In genomic region chr2:240508832-240509545, GRCh38 we compare ENCODE assay signal across 23 cellular contexts. TPM values are rescaled to one million over a fixed set of nuclear protein-coding genes. Genes with fewer than 3 reads are reported as not detected.
DNase-seq lines count a peak whose midpoint lies in the region; ATAC-seq and TF ChIP-seq lines count a peak whose summit lies in the region.
"Had no signal": no experiment of that assay in that cellular context is flagged by ENCODE, and none has a peak within 500 bp of the region (broad histone marks: within the 10 kb centered on the region; RNA-seq: fewer than 3 reads in every experiment).

No MANE protein-coding gene starts in this region.

- peak overlapping the region; percentile 2 for H3K23ac ChIP-seq in neuronal stem cell (ENCODE audit: low read depth, low read length, poor library complexity)

- H2AK5ac ChIP-seq in neuronal stem cell (ENCODE audit: low read depth, low read length), result no peak overlapping the region

- no peak overlapping the region for H2BK15ac ChIP-seq in neuronal stem cell (ENCODE audit: low read length)

- H3K4me3 ChIP-seq in coronary artery, result no peak overlapping the region
- H3K4me3 ChIP-seq in neuronal stem cell (ENCODE audit: low read length in 2 of 2), result peak overlapping the region in 1 of 2 donors; percentile 30
- H3K4me3 ChIP-seq: K562 had no signal

- H2AFZ ChIP-seq in neuronal stem cell (ENCODE audit: low read length), result no peak overlapping the region

- H3K27ac ChIP-seq in coronary artery (no peak overlapping the region), neuronal stem cell (replicated peaks; ENCODE audit: low read length) (no peak overlapping the region)
- H3K27ac ChIP-seq: HL-60 had no signal

- H2BK5ac ChIP-seq in neuronal stem cell (ENCODE audit: low read length), result no peak overlapping the region

- no peak overlapping the region for H3K9ac ChIP-seq in neuronal stem cell (ENCODE audit: low read depth, low read length, poor library complexity)

- H4K91ac ChIP-seq in neuronal stem cell (ENCODE audit: low read depth, low read length, poor library complexity), result no peak overlapping the region

- H3K27me3 ChIP-seq in neuronal stem cell (ENCODE audit: control insufficient read depth in 3 of 3, insufficient read depth in 3 of 3, low read depth in 1 of 3, low read length in 3 of 3), result no peaks in the 10 kb centered on the region

- peaks cover 2% of the 10 kb centered on the region for H3K79me1 ChIP-seq in neuronal stem cell (ENCODE audit: low read depth, low read length)

- no peak overlapping the region for H3K14ac ChIP-seq in neuronal stem cell (ENCODE audit: low read length)

- no peak overlapping the region for H4K8ac ChIP-seq in neuronal stem cell (ENCODE audit: low read depth, low read length)

- H2BK120ac ChIP-seq in neuronal stem cell (ENCODE audit: low read depth, low read length), result no peak overlapping the region

- H3K36me3 ChIP-seq in neuronal stem cell (replicated peaks in 1 of 2; ENCODE audit: control insufficient read depth in 2 of 2, insufficient read depth in 2 of 2, low read length in 2 of 2), result peaks cover 0 to 9% of the 10 kb centered on the region in 2 donors

- no peak overlapping the region for H3K4me2 ChIP-seq in neuronal stem cell (ENCODE audit: insufficient read depth, low read length, poor library complexity, severe bottlenecking)

- no peak for ATAC-seq in GM21825 (IDR thresholded peaks at IDR 0.05; ENCODE audit: unreplicated experiment)
- ATAC-seq: K562 had no signal

- DNase-seq in stimulated activated CD4-positive, alpha-beta T cell treated with anti-CD3 and anti-CD28 coated beads, Interleukin-4, amount 100 ng/mL, for 24 hours, result peak; percentile 2
- no peak for DNase-seq in stimulated activated CD4-positive, alpha-beta T cell treated with anti-CD3 and anti-CD28 coated beads, Interleukin-2, amount 100 ng/mL, for 48 hours
- peak; percentile 45 for DNase-seq in coronary artery (ENCODE audit: low spot score)
- DNase-seq in neuronal stem cell (ENCODE audit: low spot score), result no peak
- no peak for DNase-seq in NK-92 (lab: John Stamatoyannopoulos, UW; ENCODE audit: unreplicated experiment)
- DNase-seq in NCI-H1092 (lab: John Stamatoyannopoulos, UW), result no peak
- DNase-seq: ACHN; AML-193; COR-L47; DMS153; EL; MV-4-11; NCI-H1417 treated with DMSO at 0.1 percent for 48 hours; NCI-H2029; NCI-H2171; NCI-H446; NCI-H69; NK-92 treated with Interleukin-12 subunit alpha and Interleukin-12 subunit beta, amount 100 ng/mL, for 24 hours; OCI-M1; SHP77 treated with DMSO at 0.1 percent for 48 hours had no signal

- 100% methylated on average over 1 of the region's 7 CpGs; no CpG with 5 or more reads in 1 of the 2 donors for WGBS in neuronal stem cell (ENCODE audit: extremely low coverage in 2 of 2, insufficient read length in 2 of 2, insufficient replicate concordance in 1 of 2), 2 donors

- no peaks in the 10 kb centered on the region for H3K4me1 ChIP-seq in neuronal stem cell (ENCODE audit: control insufficient read depth in 2 of 2, insufficient read depth in 1 of 2, low read depth in 1 of 2, low read length in 2 of 2)

- TF ChIP-seq CTCF in coronary artery (IDR thresholded peaks at IDR 0.05), result no peak

- H2BK12ac ChIP-seq in neuronal stem cell (ENCODE audit: low read length), result no peak overlapping the region

- no peak overlapping the region for H3K4ac ChIP-seq in neuronal stem cell (ENCODE audit: low read length)

- no peak overlapping the region for H3K18ac ChIP-seq in neuronal stem cell (ENCODE audit: low read length)

- H3K9me3 ChIP-seq in neuronal stem cell (replicated peaks in 1 of 2; ENCODE audit: control insufficient read depth in 2 of 2, insufficient read depth in 1 of 2, low read depth in 1 of 2, low read length in 2 of 2), result no peaks in the 10 kb centered on the region

RNA-seq across cellular contexts. Expression of gene ANKMY1, which starts 48.8 kb away (rescaled TPM):
- 4.1 TPM for polyA plus RNA-seq in neuronal stem cell (2013, experiment 1 of 2)
- 4.3 TPM for polyA plus RNA-seq in neuronal stem cell (2013, experiment 2 of 2)

RNA-seq across cellular contexts. Expression of gene DUSP28, which starts 51.2 kb away (rescaled TPM):
- polyA plus RNA-seq in neuronal stem cell (2013, experiment 1 of 2), result 3.8 TPM
- polyA plus RNA-seq in neuronal stem cell (2013, experiment 2 of 2), result 3.2 TPM

RNA-seq across cellular contexts. Expression of gene RNPEPL1, which starts 59.3 kb away (rescaled TPM):
- polyA plus RNA-seq in neuronal stem cell (2013, experiment 1 of 2), result 15.2 TPM
- polyA plus RNA-seq in neuronal stem cell (2013, experiment 2 of 2), result 15.3 TPM

Comparison
In these comparisons a context has a peak if more than half of its experiments do, and no peak if none do; other contexts are left out.
1. DNase-seq: peak in stimulated activated CD4-positive, alpha-beta T cell treated with anti-CD3 and anti-CD28 coated beads, Interleukin-4, amount 100 ng/mL, for 24 hours (single experiment) and coronary artery (single experiment); none in stimulated activated CD4-positive, alpha-beta T cell treated with anti-CD3 and anti-CD28 coated beads, Interleukin-2, amount 100 ng/mL, for 48 hours (0 of 2), neuronal stem cell (single experiment), NK-92 (single experiment) and NCI-H1092 (single experiment).